In genomic region chr12:54253240-54253639, GRCh38 we compare ENCODE assay signal across 25 cellular contexts. TPM values are rescaled to one million over a fixed set of nuclear protein-coding genes. Genes with fewer than 3 reads are reported as not detected.
"Had no signal": no experiment of that assay in that cellular context is flagged by ENCODE, and none has a peak within 500 bp of the region (broad histone marks: within the 10 kb centered on the region; RNA-seq: fewer than 3 reads in every experiment).

No MANE protein-coding gene starts in this region.

- H3K9me3 ChIP-seq: Peyer's patch had no signal

- DNase-seq: activated CD4-positive, alpha-beta T cell treated with anti-CD3 and anti-CD28 coated beads for 4 hours; activated CD4-positive, alpha-beta T cell treated with anti-CD3 and anti-CD28 coated beads, Interleukin-2, amount 50 U/mL, for 4 hours; activated CD8-positive, alpha-beta T cell treated with anti-CD3 and anti-CD28 coated beads, Interleukin-2, amount 10 ng/mL, durations not matched to agents 7 days and 5 days; activated effector memory CD4-positive, alpha-beta T cell treated with Interleukin-2 at 50 U/mL for 16 hours; activated naive CD4-positive, alpha-beta T cell; activated naive CD8-positive, alpha-beta T cell treated with anti-CD3 and anti-CD28 coated beads, Interleukin-2, amount 50 U/mL, for 24 hours; activated T-cell treated with anti-CD3 and anti-CD28 coated beads, Interleukin-2, amount 50 U/mL, for 24 hours; amniotic stem cell; brain microvascular endothelial cell; NCI-H146; NCI-H187 treated with DMSO at 0.1 percent for 48 hours; NCI-H2107; NCI-H2171 treated with DMSO at 0.1 percent for 48 hours; NCI-H345; NCI-H510A; NCI-H526 treated with DMSO at 0.1 percent for 48 hours; NCI-H82; Peyer's patch; SIG-M5; T-helper 1 cell; WERI-Rb-1 had no signal

- H3K27me3 ChIP-seq: brain microvascular endothelial cell, cardiac muscle cell, Peyer's patch had no signal

- H3K4me1 ChIP-seq: Peyer's patch had no signal

- H3K27ac ChIP-seq: brain microvascular endothelial cell, Peyer's patch, WERI-Rb-1 had no signal

- H3K4me3 ChIP-seq: cardiac muscle cell, Peyer's patch had no signal

- ATAC-seq: activated CD8-positive, alpha-beta T cell treated with anti-CD3 and anti-CD28 coated beads, Interleukin-2, amount 10 ng/mL, durations not matched to agents 7 days and 5 days; activated naive CD8-positive, alpha-beta T cell treated with anti-CD3 and anti-CD28 coated beads, Interleukin-2, amount 50 U/mL, for 24 hours had no signal

RNA-seq across cellular contexts. Expression of gene NFE2, which starts 47.6 kb away (rescaled TPM):
- total RNA-seq: activated CD8-positive, alpha-beta T cell treated with anti-CD3 and anti-CD28 coated beads, Interleukin-2, amount 10 ng/mL, durations not matched to agents 7 days and 5 days; activated T-helper 1 cell treated with anti-CD3 and anti-CD28 coated beads, Interleukin-12 subunit alpha, Interleukin-12 subunit beta, Interleukin-2, Interleukin-4 antibody, amounts not matched to agents 30 ng/mL and 10 ng/mL and 1 ng/mL, durations not matched to agents 14 hours and 24 hours and 36 hours; OCI-LY7; Peyer's patch; T-helper 2 cell treated with Interferon-gamma antibody and Interleukin-4, amounts not matched to agents 100 ng/mL and 5 ng/mL, for 36 hours had no signal
